Comparison of ENCODE assay signal across 18 cellular contexts in the genomic region with DNA sequence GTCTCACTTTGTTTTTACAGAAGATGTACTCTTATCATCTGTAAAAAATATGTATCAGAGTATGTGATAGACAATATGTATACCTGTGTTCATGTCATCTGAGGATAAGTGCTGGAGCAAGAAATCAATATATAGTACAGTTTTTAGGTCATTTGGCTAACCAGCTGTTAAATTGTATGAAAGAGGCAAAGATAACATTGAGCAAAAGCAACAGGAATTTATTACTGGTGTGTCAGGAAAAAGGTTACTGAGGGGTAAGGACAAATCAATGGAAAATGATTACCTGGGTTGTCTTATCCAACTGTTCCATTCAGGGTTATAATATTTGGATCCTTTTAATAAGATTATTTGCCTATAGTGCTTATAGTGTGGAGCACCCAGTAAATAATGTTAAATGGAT. TPM values are rescaled to one million over a fixed set of nuclear protein-coding genes. Genes with fewer than 3 reads are reported as not detected.
A peak's percentile ranks its signal among the peaks of the same experiment; 100 is the strongest.
DNase-seq lines count a peak whose midpoint lies in the region; ATAC-seq and TF ChIP-seq lines count a peak whose summit lies in the region.
"Had no signal": no experiment of that assay in that cellular context is flagged by ENCODE, and none has a peak within 500 bp of the region (broad histone marks: within the 10 kb centered on the region; RNA-seq: fewer than 3 reads in every experiment).

No MANE protein-coding gene starts in this region.

- peak overlapping the region; percentile 95 for H3K27ac Mint-ChIP-seq in activated CD4-positive, alpha-beta T cell treated with anti-CD3 and anti-CD28 coated beads, Interleukin-2, amount 10 ng/mL, durations not matched to agents 7 days and 5 days
- peak overlapping the region; percentile 100 for H3K27ac Mint-ChIP-seq in CD4-positive, alpha-beta T cell
- peak overlapping the region; percentile 75 for H3K27ac Mint-ChIP-seq in activated T-helper 2 cell treated with anti-CD3 and anti-CD28 coated beads, Interferon-gamma antibody, Interleukin-2, Interleukin-4, amounts not matched to agents 10 μg/mL and 5 μg/mL and 100 μg/mL, durations not matched to agents 14 hours and 24 hours and 36 hours
- H3K27ac Mint-ChIP-seq in natural killer cell: peak overlapping the region; percentile 96 to 99

- no peak for DNase-seq in activated CD4-positive, alpha-beta T cell treated with anti-CD3 and anti-CD28 coated beads, Interleukin-2, amount 10 ng/mL, durations not matched to agents 7 days and 5 days
- DNase-seq in activated CD4-positive, alpha-beta T cell treated with anti-CD3 and anti-CD28 coated beads, Interleukin-2, amount 50 U/mL, for 1 hour: no peak
- no peak for DNase-seq in CD4-positive, alpha-beta T cell
- DNase-seq in activated T-helper 2 cell treated with anti-CD3 and anti-CD28 coated beads, Interferon-gamma antibody, Interleukin-2, Interleukin-4, amounts not matched to agents 10 μg/mL and 5 μg/mL and 100 μg/mL, durations not matched to agents 14 hours and 24 hours and 36 hours (ENCODE audit: low spot score): no peak
- no peak for DNase-seq in natural killer cell
- no peak for DNase-seq in RWPE1 (ENCODE audit: low spot score)
- DNase-seq in NCI-H187 (lab: John Stamatoyannopoulos, UW): no peak
- DNase-seq: C1 segment of cervical spinal cord, cortex of kidney, H7, NCI-H146, NCI-H748 treated with DMSO at 0.1 percent for 48 hours, Right ventricle myocardium superior, sigmoid colon, stomach, upper lobe of right lung had no signal

- no peak for ATAC-seq in CD4-positive, alpha-beta T cell (ENCODE audit: poor library complexity)
- ATAC-seq in natural killer cell: no peak
- no peak for ATAC-seq in HG03135 (IDR thresholded peaks at IDR 0.05; ENCODE audit: unreplicated experiment)
- ATAC-seq: upper lobe of right lung had no signal

- H3K4me1 Mint-ChIP-seq in activated CD4-positive, alpha-beta T cell treated with anti-CD3 and anti-CD28 coated beads, Interleukin-2, amount 10 ng/mL, durations not matched to agents 7 days and 5 days: peaks cover 75% of the 10 kb centered on the region
- peaks cover 81% of the 10 kb centered on the region for H3K4me1 Mint-ChIP-seq in CD4-positive, alpha-beta T cell (ENCODE audit: low read depth)
- H3K4me1 Mint-ChIP-seq in activated T-helper 2 cell treated with anti-CD3 and anti-CD28 coated beads, Interferon-gamma antibody, Interleukin-2, Interleukin-4, amounts not matched to agents 10 μg/mL and 5 μg/mL and 100 μg/mL, durations not matched to agents 14 hours and 24 hours and 36 hours (ENCODE audit: low read depth): peaks cover 73% of the 10 kb centered on the region
- H3K4me1 Mint-ChIP-seq in natural killer cell: peaks cover 77 to 80% of the 10 kb centered on the region in 2 donors

- H3K27me3 Mint-ChIP-seq in activated CD4-positive, alpha-beta T cell treated with anti-CD3 and anti-CD28 coated beads, Interleukin-2, amount 10 ng/mL, durations not matched to agents 7 days and 5 days: no peaks in the 10 kb centered on the region
- H3K27me3 Mint-ChIP-seq in CD4-positive, alpha-beta T cell: no peaks in the 10 kb centered on the region
- no peaks in the 10 kb centered on the region for H3K27me3 Mint-ChIP-seq in activated T-helper 2 cell treated with anti-CD3 and anti-CD28 coated beads, Interferon-gamma antibody, Interleukin-2, Interleukin-4, amounts not matched to agents 10 μg/mL and 5 μg/mL and 100 μg/mL, durations not matched to agents 14 hours and 24 hours and 36 hours (ENCODE audit: low read depth)
- H3K27me3 Mint-ChIP-seq in natural killer cell (ENCODE audit: low read depth in 2 of 2): no peaks in the 10 kb centered on the region
- H3K27me3 Mint-ChIP-seq: brain had no signal

- peaks cover 45% of the 10 kb centered on the region for H3K36me3 Mint-ChIP-seq in activated CD4-positive, alpha-beta T cell treated with anti-CD3 and anti-CD28 coated beads, Interleukin-2, amount 10 ng/mL, durations not matched to agents 7 days and 5 days (ENCODE audit: low read depth)
- H3K36me3 Mint-ChIP-seq in CD4-positive, alpha-beta T cell (ENCODE audit: low read depth): peaks cover 41% of the 10 kb centered on the region
- peaks cover 47% of the 10 kb centered on the region for H3K36me3 Mint-ChIP-seq in activated T-helper 2 cell treated with anti-CD3 and anti-CD28 coated beads, Interferon-gamma antibody, Interleukin-2, Interleukin-4, amounts not matched to agents 10 μg/mL and 5 μg/mL and 100 μg/mL, durations not matched to agents 14 hours and 24 hours and 36 hours (ENCODE audit: low read depth)
- H3K36me3 Mint-ChIP-seq in natural killer cell: no peaks in the 10 kb centered on the region
- H3K36me3 Mint-ChIP-seq: brain had no signal

- POLR2A ChIA-PET in activated CD4-positive, alpha-beta T cell treated with anti-CD3 and anti-CD28 coated beads, Interleukin-2, amount 10 ng/mL, durations not matched to agents 7 days and 5 days (lab: Charles Lee): no interaction called here
- POLR2A ChIA-PET in CD4-positive, alpha-beta T cell (lab: Charles Lee): interaction anchor here (0.6 to 10.1 kb wide), 4 partner anchors 16 to 122 kb away, joined by 3 to 245 read pairs (median 4); partner anchors contain the start of gene RSBN1
- POLR2A ChIA-PET in RWPE1 (lab: Yijun Ruan, JAX; ENCODE audit: low non-redundant PET): no interaction called here

- H3K27me3 ChIP-seq in CD4-positive, alpha-beta T cell (ENCODE audit: control insufficient read depth, insufficient read depth, low read length): no peaks in the 10 kb centered on the region
- H3K27me3 ChIP-seq: sigmoid colon, stomach, upper lobe of right lung had no signal

- intact Hi-C loops in CD4-positive, alpha-beta T cell (cut with DNase I, micrococcal nuclease): loop anchor here in 1 of 2 experiments (5.0 kb wide), 1 partner anchor 62 kb away; the partner anchor contains the start of gene PTPN22
- intact Hi-C loops in activated T-helper 2 cell treated with anti-CD3 and anti-CD28 coated beads, Interferon-gamma antibody, Interleukin-2, Interleukin-4, amounts not matched to agents 10 μg/mL and 5 μg/mL and 100 μg/mL, durations not matched to agents 14 hours and 24 hours and 36 hours (cut with micrococcal nuclease): loop anchor here (5.0 kb wide), 2 partner anchors 43 to 177 kb away; partner anchors contain the start of genes OLFML3 and PHTF1
- intact Hi-C loops in natural killer cell (cut with micrococcal nuclease): loop anchor here (5.0 kb wide), 1 partner anchor 573 kb away; no protein-coding TSS in a partner anchor

- no peaks in the 10 kb centered on the region for H3K9me3 ChIP-seq in CD4-positive, alpha-beta T cell (ENCODE audit: control insufficient read depth, low read length)
- H3K9me3 ChIP-seq: sigmoid colon, stomach, upper lobe of right lung had no signal

- no peak overlapping the region for H3K27ac ChIP-seq in CD4-positive, alpha-beta T cell (ENCODE audit: low read depth, low read length)
- no peak overlapping the region for H3K27ac ChIP-seq in RWPE1
- H3K27ac ChIP-seq: stomach, upper lobe of right lung had no signal

- H3K9me3 Mint-ChIP-seq in activated CD4-positive, alpha-beta T cell treated with anti-CD3 and anti-CD28 coated beads, Interleukin-2, amount 10 ng/mL, durations not matched to agents 7 days and 5 days: no peaks in the 10 kb centered on the region
- H3K9me3 Mint-ChIP-seq in CD4-positive, alpha-beta T cell: no peaks in the 10 kb centered on the region
- H3K9me3 Mint-ChIP-seq in activated T-helper 2 cell treated with anti-CD3 and anti-CD28 coated beads, Interferon-gamma antibody, Interleukin-2, Interleukin-4, amounts not matched to agents 10 μg/mL and 5 μg/mL and 100 μg/mL, durations not matched to agents 14 hours and 24 hours and 36 hours: no peaks in the 10 kb centered on the region
- no peaks in the 10 kb centered on the region for H3K9me3 Mint-ChIP-seq in natural killer cell
- H3K9me3 Mint-ChIP-seq: brain had no signal

- CTCF ChIA-PET in activated CD4-positive, alpha-beta T cell treated with anti-CD3 and anti-CD28 coated beads, Interleukin-2, amount 10 ng/mL, durations not matched to agents 7 days and 5 days (lab: Charles Lee): interaction anchor here (1.1 to 1.4 kb wide), 3 partner anchors 10 to 58 kb away, joined by 3 to 6 read pairs (median 5); no protein-coding TSS in a partner anchor
- CTCF ChIA-PET in CD4-positive, alpha-beta T cell (lab: Charles Lee): interaction anchor here (1.0 kb wide), 1 partner anchor 30 kb away, joined by 4 read pairs; no protein-coding TSS in a partner anchor
- CTCF ChIA-PET in RWPE1 (lab: Yijun Ruan, JAX): interaction anchor here (0.8 kb wide), 1 partner anchor 30 kb away, joined by 4 read pairs; no protein-coding TSS in a partner anchor

- TF ChIP-seq CTCF in CD4-positive, alpha-beta T cell (IDR thresholded peaks at IDR 0.05): no peak
- TF ChIP-seq CTCF in natural killer cell (IDR thresholded peaks at IDR 0.05) (no peak), RWPE1 (conservative IDR thresholded peaks at IDR 0.05; ENCODE audit: low read depth) (no peak)

- H3K4me3 Mint-ChIP-seq in activated CD4-positive, alpha-beta T cell treated with anti-CD3 and anti-CD28 coated beads, Interleukin-2, amount 10 ng/mL, durations not matched to agents 7 days and 5 days: peak overlapping the region; percentile 86
- H3K4me3 Mint-ChIP-seq in CD4-positive, alpha-beta T cell: peak overlapping the region; percentile 70
- peak overlapping the region; percentile 97 for H3K4me3 Mint-ChIP-seq in activated T-helper 2 cell treated with anti-CD3 and anti-CD28 coated beads, Interferon-gamma antibody, Interleukin-2, Interleukin-4, amounts not matched to agents 10 μg/mL and 5 μg/mL and 100 μg/mL, durations not matched to agents 14 hours and 24 hours and 36 hours (ENCODE audit: low read depth)
- peak overlapping the region; percentile 66 for H3K4me3 Mint-ChIP-seq in natural killer cell

RNA-seq across cellular contexts. Expression of gene HIPK1, which starts 4.9 kb away (rescaled TPM):
- 100 to 1,000 TPM in 1 of 2 experiments, 10 to 100 TPM in 1; 88.5 to 106 TPM for total RNA-seq in activated CD4-positive, alpha-beta T cell treated with anti-CD3 and anti-CD28 coated beads, Interleukin-2, amount 10 ng/mL, durations not matched to agents 7 days and 5 days
- 100 to 1,000 TPM; 245 to 251 TPM for total RNA-seq in CD4-positive, alpha-beta T cell
- total RNA-seq in activated T-helper 2 cell treated with anti-CD3 and anti-CD28 coated beads, Interferon-gamma antibody, Interleukin-2, Interleukin-4, amounts not matched to agents 10 μg/mL and 5 μg/mL and 100 μg/mL, durations not matched to agents 14 hours and 24 hours and 36 hours: 108 and 111 TPM in 2 replicates
- total RNA-seq in natural killer cell: 100 to 1,000 TPM; 238 to 283 (median 261) TPM

RNA-seq across cellular contexts. Expression of gene DCLRE1B, which starts 28.9 kb away (rescaled TPM):
- total RNA-seq in activated CD4-positive, alpha-beta T cell treated with anti-CD3 and anti-CD28 coated beads, Interleukin-2, amount 10 ng/mL, durations not matched to agents 7 days and 5 days: 10 to 100 TPM; 16.2 to 19.4 TPM
- total RNA-seq in CD4-positive, alpha-beta T cell: 1 to 10 TPM; 6.4 to 6.8 TPM
- 18.8 and 20.8 TPM in 2 replicates for total RNA-seq in activated T-helper 2 cell treated with anti-CD3 and anti-CD28 coated beads, Interferon-gamma antibody, Interleukin-2, Interleukin-4, amounts not matched to agents 10 μg/mL and 5 μg/mL and 100 μg/mL, durations not matched to agents 14 hours and 24 hours and 36 hours
- total RNA-seq in natural killer cell: 1 to 10 TPM; 5.5 to 6.8 (median 5.9) TPM

RNA-seq across cellular contexts. Expression of gene AP4B1, which starts 29.4 kb away (rescaled TPM):
- 10 to 100 TPM; 39.4 to 41.9 TPM for total RNA-seq in activated CD4-positive, alpha-beta T cell treated with anti-CD3 and anti-CD28 coated beads, Interleukin-2, amount 10 ng/mL, durations not matched to agents 7 days and 5 days
- total RNA-seq in CD4-positive, alpha-beta T cell: 10 to 100 TPM; 44.1 to 48.0 TPM
- 42.0 and 45.9 TPM in 2 replicates for total RNA-seq in activated T-helper 2 cell treated with anti-CD3 and anti-CD28 coated beads, Interferon-gamma antibody, Interleukin-2, Interleukin-4, amounts not matched to agents 10 μg/mL and 5 μg/mL and 100 μg/mL, durations not matched to agents 14 hours and 24 hours and 36 hours
- 10 to 100 TPM; 64.0 to 78.7 (median 77.6) TPM for total RNA-seq in natural killer cell

RNA-seq across cellular contexts. Expression of gene OLFML3, which starts 45.3 kb away (rescaled TPM):
- under 1 TPM; 0.71 to 0.94 TPM for total RNA-seq in activated CD4-positive, alpha-beta T cell treated with anti-CD3 and anti-CD28 coated beads, Interleukin-2, amount 10 ng/mL, durations not matched to agents 7 days and 5 days
- total RNA-seq in CD4-positive, alpha-beta T cell: under 1 TPM; 0.30 to 0.31 TPM
- total RNA-seq in activated T-helper 2 cell treated with anti-CD3 and anti-CD28 coated beads, Interferon-gamma antibody, Interleukin-2, Interleukin-4, amounts not matched to agents 10 μg/mL and 5 μg/mL and 100 μg/mL, durations not matched to agents 14 hours and 24 hours and 36 hours: 0.11 and 0.18 TPM in 2 replicates
- total RNA-seq in natural killer cell: under 1 TPM in 1 of 3 donors, not detected in 2; 0.16 TPM

RNA-seq across cellular contexts. Expression of gene BCL2L15, which starts 46.6 kb away (rescaled TPM):
- total RNA-seq in activated CD4-positive, alpha-beta T cell treated with anti-CD3 and anti-CD28 coated beads, Interleukin-2, amount 10 ng/mL, durations not matched to agents 7 days and 5 days: 1 to 10 TPM in 1 of 2 experiments, under 1 TPM in 1; 0.98 to 1.1 TPM
- total RNA-seq in CD4-positive, alpha-beta T cell: 1 to 10 TPM; 1.2 to 1.5 TPM
- 0.39 and 1.1 TPM in 2 replicates for total RNA-seq in activated T-helper 2 cell treated with anti-CD3 and anti-CD28 coated beads, Interferon-gamma antibody, Interleukin-2, Interleukin-4, amounts not matched to agents 10 μg/mL and 5 μg/mL and 100 μg/mL, durations not matched to agents 14 hours and 24 hours and 36 hours
- 1 to 10 TPM in 2 of 3 donors, under 1 TPM in 1; 0.88 to 2.1 (median 1.5) TPM for total RNA-seq in natural killer cell
- total RNA-seq: H7, Right ventricle myocardium superior had no signal
